In the genomic region with DNA sequence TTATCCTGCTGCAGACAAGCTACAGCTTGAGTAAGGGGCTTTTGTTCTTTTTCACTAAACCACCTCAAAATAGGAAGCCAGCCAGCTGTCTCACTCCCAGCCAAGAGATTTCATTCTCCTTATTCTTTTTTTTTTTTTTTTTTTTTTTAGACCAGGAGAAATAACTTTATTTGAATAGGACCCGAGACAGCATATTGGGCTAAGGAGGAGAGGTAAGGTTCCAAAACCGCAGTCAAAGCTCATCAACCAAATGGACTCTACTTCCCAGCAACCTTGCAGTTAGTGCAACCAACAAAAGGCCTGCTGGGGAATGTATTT, we compare ENCODE assay signal across 1 cellular context.
TF ChIP-seq lines count a peak whose summit lies in the region.

No MANE protein-coding gene starts in this region.

TF ChIP-seq in HEK293, 187 proteins besides CTCF, POLR2A, EP300 and RAD21:
- TF ChIP-seq, protein P1, sequence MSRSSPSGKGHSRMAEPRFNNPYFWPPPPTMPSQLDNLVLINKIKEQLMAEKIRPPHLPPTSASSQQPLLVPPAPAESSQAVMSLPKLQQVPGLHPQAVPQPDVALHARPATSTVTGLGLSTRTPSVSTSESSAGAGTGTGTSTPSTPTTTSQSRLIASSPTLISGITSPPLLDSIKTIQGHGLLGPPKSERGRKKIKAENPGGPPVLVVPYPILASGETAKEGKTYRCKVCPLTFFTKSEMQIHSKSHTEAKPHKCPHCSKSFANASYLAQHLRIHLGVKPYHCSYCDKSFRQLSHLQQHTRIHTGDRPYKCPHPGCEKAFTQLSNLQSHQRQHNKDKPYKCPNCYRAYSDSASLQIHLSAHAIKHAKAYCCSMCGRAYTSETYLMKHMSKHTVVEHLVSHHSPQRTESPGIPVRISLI (tag by site-specific recombination; IDR thresholded peaks at IDR 0.05): 0 out of 2 replicates have a peak, but pooled peaks have one; percentile 19
